8 cellular contexts compared by ENCODE assay signal in the genomic region with DNA sequence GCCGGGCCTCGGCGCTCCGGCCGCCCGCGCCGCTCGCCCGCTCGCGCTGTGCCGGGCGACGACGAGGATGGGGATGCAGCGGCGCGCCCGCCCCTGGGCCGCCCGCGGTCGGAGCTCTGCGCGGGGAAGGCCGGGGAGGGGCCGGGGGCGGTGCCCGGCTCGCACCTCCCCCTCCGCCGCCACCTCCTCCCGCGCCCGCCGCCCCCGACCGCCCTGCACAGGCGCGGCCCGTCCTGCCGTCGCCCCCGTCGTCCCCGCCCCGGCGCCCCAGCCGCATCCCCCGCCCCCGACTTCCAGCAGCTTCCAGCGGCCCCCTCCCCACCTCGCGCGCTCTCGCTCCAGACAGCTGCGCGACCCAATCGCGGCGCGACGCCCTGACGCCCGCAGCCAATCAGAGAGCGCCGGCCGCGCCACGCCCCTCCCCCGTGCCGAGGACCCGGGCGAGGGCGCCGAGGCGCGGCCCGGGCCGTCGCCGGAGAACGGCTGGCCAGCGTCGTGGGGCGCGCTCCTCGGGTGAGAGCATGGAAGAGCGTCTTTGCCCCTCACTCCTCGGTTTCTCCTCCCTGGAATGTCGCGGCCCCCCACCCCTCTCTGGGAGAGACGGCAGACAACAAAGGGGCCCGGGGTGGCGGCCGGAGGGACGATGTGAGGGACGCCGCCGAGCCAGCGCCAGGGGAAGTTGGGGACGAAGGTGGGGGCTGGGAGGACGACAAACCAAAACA. TPM values are rescaled to one million over a fixed set of nuclear protein-coding genes. Genes with fewer than 3 reads are reported as not detected.
A peak's percentile ranks its signal among the peaks of the same experiment; 100 is the strongest.
DNase-seq lines count a peak whose midpoint lies in the region; ATAC-seq and TF ChIP-seq lines count a peak whose summit lies in the region.

Gene MBOAT2, minus strand, starts transcription at position 69 of the 722 bp plus-strand sequence. CDS start 70 bp downstream, outside the sequence.

- intact Hi-C loops in left ventricle myocardium inferior (cut with micrococcal nuclease) (no loop called here), upper lobe of right lung (cut with DNase I) (no loop called here)

- H3K9me3 ChIP-seq in left ventricle myocardium inferior (replicated peaks) = no peaks in the 10 kb centered on the region
- H3K9me3 ChIP-seq in upper lobe of right lung = no peaks in the 10 kb centered on the region

- H3K9me3 Mint-ChIP-seq in T-helper 1 cell treated with Interleukin-12 subunit alpha and Interleukin-12 subunit beta and Interleukin-4 antibody, amounts not matched to agents 30 μg/mL and 1 μg/mL, for 36 hours = no peaks in the 10 kb centered on the region
- no peaks in the 10 kb centered on the region for H3K9me3 Mint-ChIP-seq in progenitor cell of endocrine pancreas (ENCODE audit: low read depth)

- H3K4me1 Mint-ChIP-seq in T-helper 1 cell treated with Interleukin-12 subunit alpha and Interleukin-12 subunit beta and Interleukin-4 antibody, amounts not matched to agents 30 μg/mL and 1 μg/mL, for 36 hours (ENCODE audit: low read depth) = peaks cover 11% of the 10 kb centered on the region
- H3K4me1 Mint-ChIP-seq in progenitor cell of endocrine pancreas (ENCODE audit: low read depth) = peaks cover 19% of the 10 kb centered on the region

- no peak for TF ChIP-seq CTCF in GM10266 (IDR thresholded peaks at IDR 0.05; ENCODE audit: control insufficient read depth, insufficient read depth, low read depth, missing control alignments)
- no peak for TF ChIP-seq CTCF in left ventricle myocardium inferior (IDR thresholded peaks at IDR 0.05; ENCODE audit: borderline replicate concordance)
- no peak for TF ChIP-seq CTCF in progenitor cell of endocrine pancreas (IDR thresholded peaks at IDR 0.05; ENCODE audit: unreplicated experiment)
- TF ChIP-seq CTCF in upper lobe of right lung (IDR thresholded peaks at IDR 0.05) = no peak

- H3K27ac ChIP-seq in left ventricle myocardium inferior (replicated peaks) = peak within 1 kb of the TSS; percentile 78
- H3K27ac ChIP-seq in upper lobe of right lung = peak within 1 kb of the TSS; percentile 89

- peak; percentile 91 for ATAC-seq in HG02588 (IDR thresholded peaks at IDR 0.05; ENCODE audit: unreplicated experiment)
- ATAC-seq in upper lobe of right lung = peak; percentile 98

- H3K27me3 ChIP-seq in left ventricle myocardium inferior (ENCODE audit: low read depth) (no peaks in the 10 kb centered on the region), upper lobe of right lung (no peaks in the 10 kb centered on the region)

- DNase-seq in GM10266 (ENCODE audit: extremely low spot score) (peak; percentile 95), NCI-H1105 treated with DMSO at 0.1 percent for 48 hours (lab: John Stamatoyannopoulos, UW) (peak; percentile 87), amygdala (lab: John Stamatoyannopoulos, UW) (peak; percentile 35 to 93 (median 86)), left ventricle myocardium inferior (peak; percentile 88), progenitor cell of endocrine pancreas (ENCODE audit: low spot score, unreplicated experiment) (peak; percentile 89), upper lobe of right lung (peak; percentile 94)

- H3K27me3 Mint-ChIP-seq in T-helper 1 cell treated with Interleukin-12 subunit alpha and Interleukin-12 subunit beta and Interleukin-4 antibody, amounts not matched to agents 30 μg/mL and 1 μg/mL, for 36 hours (ENCODE audit: low read depth) = peaks cover 20% of the 10 kb centered on the region
- no peaks in the 10 kb centered on the region for H3K27me3 Mint-ChIP-seq in progenitor cell of endocrine pancreas

- peak within 1 kb of the TSS; percentile 75 for H3K4me3 Mint-ChIP-seq in T-helper 1 cell treated with Interleukin-12 subunit alpha and Interleukin-12 subunit beta and Interleukin-4 antibody, amounts not matched to agents 30 μg/mL and 1 μg/mL, for 36 hours
- peak within 1 kb of the TSS; percentile 82 for H3K4me3 Mint-ChIP-seq in progenitor cell of endocrine pancreas (ENCODE audit: low read depth)

- H3K4me3 ChIP-seq in left ventricle myocardium inferior = peak within 1 kb of the TSS; percentile 83
- peak within 1 kb of the TSS; percentile 74 for H3K4me3 ChIP-seq in upper lobe of right lung

- H3K4me1 ChIP-seq in left ventricle myocardium inferior (peaks cover 28% of the 10 kb centered on the region), upper lobe of right lung (peaks cover 7% of the 10 kb centered on the region)

- peak within 1 kb of the TSS; percentile 38 for H3K27ac Mint-ChIP-seq in T-helper 1 cell treated with Interleukin-12 subunit alpha and Interleukin-12 subunit beta and Interleukin-4 antibody, amounts not matched to agents 30 μg/mL and 1 μg/mL, for 36 hours
- H3K27ac Mint-ChIP-seq in progenitor cell of endocrine pancreas = peak within 1 kb of the TSS; percentile 98

- H3K36me3 ChIP-seq in left ventricle myocardium inferior (no peaks in the 10 kb centered on the region), upper lobe of right lung (no peaks in the 10 kb centered on the region)

- peaks cover 3% of the 10 kb centered on the region for H3K36me3 Mint-ChIP-seq in T-helper 1 cell treated with Interleukin-12 subunit alpha and Interleukin-12 subunit beta and Interleukin-4 antibody, amounts not matched to agents 30 μg/mL and 1 μg/mL, for 36 hours (ENCODE audit: low read depth)
- H3K36me3 Mint-ChIP-seq in progenitor cell of endocrine pancreas (ENCODE audit: insufficient read depth) = peaks cover 1% of the 10 kb centered on the region

RNA-seq across cellular contexts. Expression of gene MBOAT2, which starts in this region (rescaled TPM):
- total RNA-seq in left ventricle myocardium inferior (5.3 TPM), progenitor cell of endocrine pancreas (49.8 and 58.9 TPM in 2 replicates), upper lobe of right lung (31.4 TPM)

Comparison
In these comparisons a context has a peak if more than half of its experiments do, and no peak if none do; other contexts are left out.
1. Peak in every context shown above with its lines: DNase-seq, ATAC-seq, H3K4me3 ChIP-seq and H3K27ac ChIP-seq.